Comparison of ENCODE assay signal across 10 cellular contexts in genomic region chr1:23194119-23194984, GRCh38. TPM values are rescaled to one million over a fixed set of nuclear protein-coding genes. Genes with fewer than 3 reads are reported as not detected.
DNase-seq lines count a peak whose midpoint lies in the region; ATAC-seq and TF ChIP-seq lines count a peak whose summit lies in the region.
"Had no signal": no experiment of that assay in that cellular context is flagged by ENCODE, and none has a peak within 500 bp of the region (broad histone marks: within the 10 kb centered on the region; RNA-seq: fewer than 3 reads in every experiment).

No MANE protein-coding gene starts in this region.

- H4K20me1 ChIP-seq in OCI-LY7 (ENCODE audit: insufficient read depth, low read length) (no peaks in the 10 kb centered on the region), osteoblast (ENCODE audit: insufficient read depth, low read length) (no peaks in the 10 kb centered on the region)

- WGBS in endodermal cell (ENCODE audit: insufficient coverage in 1 of 2, insufficient read length in 1 of 2), 2 experiments: 86 to 92% methylated on average over 9 to 11 of the region's 11 CpGs
- 62 to 67% methylated on average over 11 of the region's 11 CpGs for WGBS in heart right ventricle, 2 donors

- DNase-seq in ELR (ENCODE audit: low read depth) (peak; percentile 97), OCI-LY7 (ENCODE audit: low spot score) (no peak), endodermal cell (no peak), osteoblast (ENCODE audit: insufficient read length, low spot score, missing footprints) (peak; percentile 94), heart right ventricle (no peak), GM13976 (ENCODE audit: low spot score) (no peak), NCI-H1930 (lab: John Stamatoyannopoulos, UW) (no peak)
- DNase-seq in activated CD8-positive, alpha-beta memory T cell treated with anti-CD3 and anti-CD28 coated beads for 24 hours: no peak
- DNase-seq: DMS79 treated with DMSO at 0.1 percent for 48 hours, transverse colon had no signal

- no peaks in the 10 kb centered on the region for H3K9me2 ChIP-seq in OCI-LY7 (ENCODE audit: insufficient read depth, low read length)

- intact Hi-C loops in OCI-LY7 (cut with micrococcal nuclease; ENCODE audit: unreplicated experiment) (no loop called here), heart right ventricle (cut with DNase I) (no loop called here)

- H3K9ac ChIP-seq in endodermal cell (ENCODE audit: extremely low read depth, low read length, poor library complexity, severe bottlenecking): no peak overlapping the region

- H3K27ac ChIP-seq in OCI-LY7 (ENCODE audit: low read depth, low read length, poor library complexity, severe bottlenecking) (no peak overlapping the region), endodermal cell (ENCODE audit: low read depth, low read length) (peak overlapping the region; percentile 24), osteoblast (ENCODE audit: low read depth, low read length) (peak overlapping the region; percentile 100), heart right ventricle (no peak overlapping the region)
- H3K27ac ChIP-seq: transverse colon had no signal

- H3K4me3 ChIP-seq in OCI-LY7 (ENCODE audit: low read depth, low read length, poor library complexity, severe bottlenecking): no peak overlapping the region
- no peak overlapping the region for H3K4me3 ChIP-seq in endodermal cell (ENCODE audit: low read length)
- H3K4me3 ChIP-seq in osteoblast (ENCODE audit: insufficient read depth, low read length): peak overlapping the region; percentile 34
- H3K4me3 ChIP-seq in heart right ventricle: no peak overlapping the region
- H3K4me3 ChIP-seq: transverse colon had no signal

- no peak overlapping the region for H3K4me3 Mint-ChIP-seq in endodermal cell

- CTCF ChIA-PET in OCI-LY7 (lab: Charles Lee; ENCODE audit: unreplicated experiment): no interaction called here

- no TSS peak for BruUV-seq in OCI-LY7 (replicated peaks; lab: Mats Ljungman, UMichigan)

- no peaks in the 10 kb centered on the region for H3K9me3 Mint-ChIP-seq in endodermal cell

- H2AFZ ChIP-seq in OCI-LY7 (ENCODE audit: low read length): 0 out of 2 replicates have a peak overlapping the region, but pooled peaks have one; percentile 9
- H2AFZ ChIP-seq in osteoblast (ENCODE audit: low read length): no peak overlapping the region

- no peak overlapping the region for H3K27ac Mint-ChIP-seq in endodermal cell

- no peak for TF ChIP-seq CTCF in OCI-LY7 (conservative IDR thresholded peaks at IDR 0.05; ENCODE audit: low read length)
- no peak for TF ChIP-seq CTCF in endodermal cell (conservative IDR thresholded peaks at IDR 0.05)
- TF ChIP-seq CTCF in osteoblast (IDR thresholded peaks at IDR 0.05; ENCODE audit: extremely low read depth, low read depth, low read length): no peak
- TF ChIP-seq CTCF in heart right ventricle (IDR thresholded peaks at IDR 0.05): no peak
- no peak for TF ChIP-seq CTCF in GM13976 (IDR thresholded peaks at IDR 0.05; ENCODE audit: borderline replicate concordance, control extremely low read depth, extremely low read depth, insufficient read depth, missing control alignments)

- ATAC-seq in heart right ventricle: no peak

- H3K36me3 ChIP-seq in OCI-LY7 (ENCODE audit: insufficient read depth, low read length): no peaks in the 10 kb centered on the region
- H3K36me3 ChIP-seq in endodermal cell (ENCODE audit: control insufficient read depth, insufficient read depth, low read length): no peaks in the 10 kb centered on the region
- H3K36me3 ChIP-seq in osteoblast (ENCODE audit: insufficient read depth, low read length): no peaks in the 10 kb centered on the region
- H3K36me3 ChIP-seq in heart right ventricle: no peaks in the 10 kb centered on the region
- H3K36me3 ChIP-seq: transverse colon had no signal

- POLR2A ChIA-PET in OCI-LY7 (lab: Charles Lee): interaction anchor here (0.7 kb wide), 2 partner anchors 10 to 226 kb away, joined by 3 read pairs; no protein-coding TSS in a partner anchor

- H3K27me3 ChIP-seq in endodermal cell (ENCODE audit: control insufficient read depth, insufficient read depth, low read length, poor library complexity, severe bottlenecking): no peaks in the 10 kb centered on the region
- no peaks in the 10 kb centered on the region for H3K27me3 ChIP-seq in osteoblast (ENCODE audit: insufficient read depth, low read length)
- peaks cover 0 to 4% (median 0%) of the 10 kb centered on the region in 7 donors for H3K27me3 ChIP-seq in heart right ventricle
- H3K27me3 ChIP-seq: transverse colon had no signal

- H3K4me1 ChIP-seq in OCI-LY7 (ENCODE audit: insufficient read depth, low read length, poor library complexity, severe bottlenecking) (no peaks in the 10 kb centered on the region), endodermal cell (ENCODE audit: control insufficient read depth, insufficient read depth, low read length) (peaks cover 4% of the 10 kb centered on the region), osteoblast (ENCODE audit: insufficient read depth, low read length) (peaks cover 53% of the 10 kb centered on the region), heart right ventricle (no peaks in the 10 kb centered on the region)
- H3K4me1 ChIP-seq: transverse colon had no signal

- no peaks in the 10 kb centered on the region for H3K9me3 ChIP-seq in OCI-LY7 (ENCODE audit: low read length)
- H3K9me3 ChIP-seq in endodermal cell (ENCODE audit: control insufficient read depth, low read length): no peaks in the 10 kb centered on the region
- H3K9me3 ChIP-seq in osteoblast (ENCODE audit: low read depth, low read length): no peaks in the 10 kb centered on the region
- no peaks in the 10 kb centered on the region for H3K9me3 ChIP-seq in heart right ventricle
- H3K9me3 ChIP-seq: transverse colon had no signal

- no peaks in the 10 kb centered on the region for H3K36me3 Mint-ChIP-seq in endodermal cell (ENCODE audit: low read depth)

- no peaks in the 10 kb centered on the region for H3K27me3 Mint-ChIP-seq in endodermal cell (ENCODE audit: insufficient read depth)

- no peaks in the 10 kb centered on the region for H3K79me2 ChIP-seq in OCI-LY7 (ENCODE audit: insufficient read depth, low read depth, low read length)
- no peaks in the 10 kb centered on the region for H3K79me2 ChIP-seq in osteoblast (ENCODE audit: insufficient read depth, low read length)

- H3K4me2 ChIP-seq in OCI-LY7 (ENCODE audit: low read length) (no peak overlapping the region), osteoblast (ENCODE audit: insufficient read depth, low read length) (peak overlapping the region; percentile 73)

- no peaks in the 10 kb centered on the region for H3K4me1 Mint-ChIP-seq in endodermal cell

- in situ Hi-C loops in GM13976 (cut with MboI; ENCODE audit: low sequenced_read_pairs, unreplicated experiment): loop anchor here (5.0 kb wide), 1 partner anchor 217 kb away; no protein-coding TSS in a partner anchor

RNA-seq across cellular contexts. Expression of gene HTR1D, which starts 22.9 kb away (rescaled TPM):
- total RNA-seq in OCI-LY7 (2014; rRNA removed; shearing (Covaris generic)): not detected in 2 replicates
- total RNA-seq in OCI-LY7 (2022) (not detected in 2 replicates), endodermal cell (1 to 10 TPM; 2.9 to 4.1 TPM), osteoblast (under 0.01 TPM in 1 of 2 replicates, not detected in the other), heart right ventricle (not detected)
- polyA plus RNA-seq in endodermal cell (2013, experiment 1 of 2): 1.1 TPM
- 1.1 TPM for polyA plus RNA-seq in endodermal cell (2013, experiment 2 of 2)
- polyA plus RNA-seq in heart right ventricle: under 1 TPM; 0.01 to 0.07 TPM

RNA-seq across cellular contexts. Expression of gene LUZP1, which starts 25.7 kb away (rescaled TPM):
- 7.6 and 8.5 TPM in 2 replicates for total RNA-seq in OCI-LY7 (2014; rRNA removed; shearing (Covaris generic))
- total RNA-seq in OCI-LY7 (2022) (10.3 and 13.6 TPM in 2 replicates), endodermal cell (10 to 100 TPM; 43.5 to 49.4 TPM), osteoblast (29.5 and 30.0 TPM in 2 replicates), heart right ventricle (10 to 100 TPM; 26.3 to 40.1 (median 32.2) TPM)
- 19.1 TPM for polyA plus RNA-seq in endodermal cell (2013, experiment 1 of 2)
- 23.1 TPM for polyA plus RNA-seq in endodermal cell (2013, experiment 2 of 2)
- 1 to 10 TPM; 6.4 to 7.7 TPM for polyA plus RNA-seq in heart right ventricle

Comparison
In these comparisons a context has a peak if more than half of its experiments do, and no peak if none do; other contexts are left out.
1. DNase-seq: peak in ELR (single experiment) and osteoblast (single experiment); none in OCI-LY7 (single experiment), endodermal cell (single experiment), activated CD8-positive, alpha-beta memory T cell treated with anti-CD3 and anti-CD28 coated beads for 24 hours (single experiment), heart right ventricle (0 of 2), GM13976 (single experiment) and NCI-H1930 (0 of 2).
2. H3K27ac ChIP-seq: peak in endodermal cell (single experiment) and osteoblast (single experiment); none in OCI-LY7 (single experiment) and heart right ventricle (0 of 10).